In genomic region chr2:23460228-23460627, GRCh38 we compare ENCODE assay signal across 8 cellular contexts.
A peak's percentile ranks its signal among the peaks of the same experiment; 100 is the strongest.
DNase-seq lines count a peak whose midpoint lies in the region; ATAC-seq and TF ChIP-seq lines count a peak whose summit lies in the region.

No MANE protein-coding gene starts in this region.

- ATAC-seq in GM21447 (IDR thresholded peaks at IDR 0.05; ENCODE audit: unreplicated experiment), result peak; percentile 61
- ATAC-seq in left lung, result peak; percentile 36
- ATAC-seq in stimulated activated effector memory CD8-positive, alpha-beta T cell treated with anti-CD3 and anti-CD28 coated beads, Interleukin-12 subunit alpha, Interleukin-12 subunit beta, amount 100 ng/mL, for 72 hours, result no peak

- CTCF ChIA-PET in activated CD4-positive, alpha-beta memory T cell treated with anti-CD3 and anti-CD28 coated beads, Interleukin-2, amount 10 ng/mL, durations not matched to agents 7 days and 5 days (lab: Charles Lee), result interaction anchor here (1.3 to 1.6 kb wide), 2 partner anchors 11 to 260 kb away, joined by 4 to 6 read pairs; no protein-coding TSS in a partner anchor

- no peaks in the 10 kb centered on the region for H3K36me3 Mint-ChIP-seq in activated CD4-positive, alpha-beta memory T cell treated with anti-CD3 and anti-CD28 coated beads, Interleukin-2, amount 10 ng/mL, durations not matched to agents 7 days and 5 days (ENCODE audit: low read depth)
- H3K36me3 Mint-ChIP-seq in stimulated activated effector memory CD8-positive, alpha-beta T cell treated with anti-CD3 and anti-CD28 coated beads, Interleukin-12 subunit alpha, Interleukin-12 subunit beta, amount 100 ng/mL, for 72 hours, result no peaks in the 10 kb centered on the region

- no peaks in the 10 kb centered on the region for H3K4me1 ChIP-seq in left lung
- H3K4me1 ChIP-seq in vagina, result no peaks in the 10 kb centered on the region

- no peak overlapping the region for H3K4me3 Mint-ChIP-seq in activated CD4-positive, alpha-beta memory T cell treated with anti-CD3 and anti-CD28 coated beads, Interleukin-2, amount 10 ng/mL, durations not matched to agents 7 days and 5 days
- H3K4me3 Mint-ChIP-seq in stimulated activated effector memory CD8-positive, alpha-beta T cell treated with anti-CD3 and anti-CD28 coated beads, Interleukin-12 subunit alpha, Interleukin-12 subunit beta, amount 100 ng/mL, for 72 hours, result no peak overlapping the region

- H3K4me3 ChIP-seq in left lung (no peak overlapping the region), vagina (no peak overlapping the region)

- no peaks in the 10 kb centered on the region for H3K4me1 Mint-ChIP-seq in activated CD4-positive, alpha-beta memory T cell treated with anti-CD3 and anti-CD28 coated beads, Interleukin-2, amount 10 ng/mL, durations not matched to agents 7 days and 5 days
- H3K4me1 Mint-ChIP-seq in stimulated activated effector memory CD8-positive, alpha-beta T cell treated with anti-CD3 and anti-CD28 coated beads, Interleukin-12 subunit alpha, Interleukin-12 subunit beta, amount 100 ng/mL, for 72 hours, result no peaks in the 10 kb centered on the region

- peaks cover 17% of the 10 kb centered on the region for H3K27me3 Mint-ChIP-seq in activated CD4-positive, alpha-beta memory T cell treated with anti-CD3 and anti-CD28 coated beads, Interleukin-2, amount 10 ng/mL, durations not matched to agents 7 days and 5 days

- peak in 1 of 2 donors; percentile 20 for TF ChIP-seq CTCF in left lung (IDR thresholded peaks at IDR 0.05)
- no peak for TF ChIP-seq CTCF in vagina (IDR thresholded peaks at IDR 0.05)

- H3K36me3 ChIP-seq in left lung (no peaks in the 10 kb centered on the region), vagina (no peaks in the 10 kb centered on the region)

- POLR2A ChIA-PET in activated CD4-positive, alpha-beta memory T cell treated with anti-CD3 and anti-CD28 coated beads, Interleukin-2, amount 10 ng/mL, durations not matched to agents 7 days and 5 days (lab: Charles Lee), result no interaction called here

- H3K9me3 ChIP-seq in left lung, result no peaks in the 10 kb centered on the region
- H3K9me3 ChIP-seq in vagina, result no peaks in the 10 kb centered on the region

- no peak overlapping the region for H3K27ac Mint-ChIP-seq in activated CD4-positive, alpha-beta memory T cell treated with anti-CD3 and anti-CD28 coated beads, Interleukin-2, amount 10 ng/mL, durations not matched to agents 7 days and 5 days
- H3K27ac Mint-ChIP-seq in stimulated activated effector memory CD8-positive, alpha-beta T cell treated with anti-CD3 and anti-CD28 coated beads, Interleukin-12 subunit alpha, Interleukin-12 subunit beta, amount 100 ng/mL, for 72 hours, result no peak overlapping the region

- intact Hi-C loops in left lung (cut with DNase I), result no loop called here
- intact Hi-C loops in vagina (cut with DNase I), result no loop called here

- no peaks in the 10 kb centered on the region for H3K9me3 Mint-ChIP-seq in activated CD4-positive, alpha-beta memory T cell treated with anti-CD3 and anti-CD28 coated beads, Interleukin-2, amount 10 ng/mL, durations not matched to agents 7 days and 5 days
- no peaks in the 10 kb centered on the region for H3K9me3 Mint-ChIP-seq in stimulated activated effector memory CD8-positive, alpha-beta T cell treated with anti-CD3 and anti-CD28 coated beads, Interleukin-12 subunit alpha, Interleukin-12 subunit beta, amount 100 ng/mL, for 72 hours

- no peak overlapping the region for H3K27ac ChIP-seq in left lung
- H3K27ac ChIP-seq in vagina, result no peak overlapping the region

- no peak for TF ChIP-seq POLR2A in vagina (IDR thresholded peaks at IDR 0.05)

- peaks cover 0 to 20% of the 10 kb centered on the region in 2 donors for H3K27me3 ChIP-seq in left lung
- no peaks in the 10 kb centered on the region for H3K27me3 ChIP-seq in vagina

- peak; percentile 2 for DNase-seq in DMS114 treated with DMSO at 0.1 percent for 48 hours (lab: John Stamatoyannopoulos, UW; ENCODE audit: unreplicated experiment)
- peak; percentile 16 for DNase-seq in RPMI8226
- DNase-seq in left lung, result no peak
- DNase-seq in vagina (ENCODE audit: extremely low spot score in 2 of 2), result no peak
- no peak for DNase-seq in activated CD4-positive, alpha-beta memory T cell treated with anti-CD3 and anti-CD28 coated beads, Interleukin-2, amount 10 ng/mL, durations not matched to agents 7 days and 5 days
- no peak for DNase-seq in NK-92 treated with Interleukin-12 subunit alpha and Interleukin-12 subunit beta, amount 100 ng/mL, for 24 hours (lab: John Stamatoyannopoulos, UW)
- no peak for DNase-seq in stimulated activated effector memory CD8-positive, alpha-beta T cell treated with anti-CD3 and anti-CD28 coated beads, Interleukin-12 subunit alpha, Interleukin-12 subunit beta, amount 100 ng/mL, for 72 hours (ENCODE audit: low spot score in 2 of 2)

Comparison
In these comparisons a context has a peak if more than half of its experiments do, and no peak if none do; other contexts are left out.
1. DNase-seq: peak in DMS114 treated with DMSO at 0.1 percent for 48 hours (single experiment) and RPMI8226 (single experiment); none in left lung (0 of 2), vagina (0 of 2), activated CD4-positive, alpha-beta memory T cell treated with anti-CD3 and anti-CD28 coated beads, Interleukin-2, amount 10 ng/mL, durations not matched to agents 7 days and 5 days (single experiment), NK-92 treated with Interleukin-12 subunit alpha and Interleukin-12 subunit beta, amount 100 ng/mL, for 24 hours (single experiment) and stimulated activated effector memory CD8-positive, alpha-beta T cell treated with anti-CD3 and anti-CD28 coated beads, Interleukin-12 subunit alpha, Interleukin-12 subunit beta, amount 100 ng/mL, for 72 hours (0 of 2).